In the genomic region with DNA sequence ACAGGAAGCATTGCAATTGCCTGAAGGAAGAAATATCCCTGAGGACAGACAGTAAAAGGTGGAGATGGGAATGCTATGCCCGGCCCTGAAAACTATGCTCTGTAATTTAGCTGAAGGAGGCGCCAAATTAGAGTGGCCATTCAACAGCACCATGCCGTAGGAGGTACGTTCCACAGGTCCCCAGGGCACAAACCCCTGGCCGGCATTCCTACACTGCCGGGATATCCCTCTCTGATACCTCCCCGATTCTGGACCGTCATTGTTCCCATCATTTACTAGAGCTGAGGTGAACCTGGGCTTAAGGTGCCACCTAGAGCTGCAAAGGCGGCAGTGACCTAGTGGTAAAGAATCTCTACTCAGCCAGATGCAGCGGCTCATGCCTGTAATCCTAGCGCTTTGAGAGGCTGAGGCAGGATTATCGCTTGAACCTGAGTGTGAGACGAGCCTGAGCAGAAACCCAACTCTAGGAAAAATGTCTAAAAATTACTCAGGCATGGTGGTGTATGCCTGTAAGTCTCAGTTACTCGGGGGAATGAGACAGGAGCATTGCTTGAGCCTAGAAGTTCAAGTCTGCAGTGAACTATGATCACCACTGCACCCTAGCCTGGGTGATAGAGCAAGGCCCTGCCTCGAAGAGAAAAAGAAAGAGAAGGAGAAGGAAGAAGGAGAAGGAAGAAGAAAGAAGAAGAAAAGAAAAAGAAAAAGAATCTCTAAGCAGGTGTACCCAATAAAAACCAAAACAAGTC, we compare ENCODE assay signal across 10 cellular contexts. TPM values are rescaled to one million over a fixed set of nuclear protein-coding genes. Genes with fewer than 3 reads are reported as not detected.
DNase-seq lines count a peak whose midpoint lies in the region; ATAC-seq and TF ChIP-seq lines count a peak whose summit lies in the region.
"Had no signal": no experiment of that assay in that cellular context is flagged by ENCODE, and none has a peak within 500 bp of the region (broad histone marks: within the 10 kb centered on the region; RNA-seq: fewer than 3 reads in every experiment).

No MANE protein-coding gene starts in this region.

- H3K23ac ChIP-seq in mesenchymal stem cell (ENCODE audit: low read length in 2 of 2), result no peak overlapping the region

- H3K9ac ChIP-seq in DND-41 (ENCODE audit: low read depth, low read length) (no peak overlapping the region), mesenchymal stem cell (ENCODE audit: low read length) (no peak overlapping the region)

- H2AFZ ChIP-seq in DND-41 (ENCODE audit: low read depth, low read length) (no peak overlapping the region), mesenchymal stem cell (ENCODE audit: low read depth, low read length) (peak overlapping the region; percentile 30)

- ATAC-seq in DND-41 (ENCODE audit: insufficient read depth, low read depth) (no peak), GM18868 (IDR thresholded peaks at IDR 0.05; ENCODE audit: unreplicated experiment) (no peak)

- no peaks in the 10 kb centered on the region for H3K9me3 ChIP-seq in DND-41 (ENCODE audit: insufficient read depth, low read length, severe bottlenecking)
- H3K9me3 ChIP-seq in mesenchymal stem cell (ENCODE audit: control insufficient read depth, low read length), result no peaks in the 10 kb centered on the region

- no peaks in the 10 kb centered on the region for H3K79me1 ChIP-seq in mesenchymal stem cell (replicated peaks; ENCODE audit: low read length, poor library complexity, severe bottlenecking)

- H3K27me3 ChIP-seq in DND-41 (ENCODE audit: insufficient read depth, low read length, poor library complexity) (peaks cover 16% of the 10 kb centered on the region), mesenchymal stem cell (ENCODE audit: control insufficient read depth in 1 of 2, insufficient read depth in 1 of 2, low read length in 2 of 2) (peaks cover 0 to 8% of the 10 kb centered on the region in 2 experiments)

- H3K4me3 ChIP-seq in DND-41 (ENCODE audit: low read depth in 1 of 2, low read length in 2 of 2), result no peak overlapping the region
- peak overlapping the region in 1 of 2 experiments; percentile 45 for H3K4me3 ChIP-seq in mesenchymal stem cell (ENCODE audit: insufficient read depth in 1 of 2, low read depth in 1 of 2, low read length in 2 of 2)

- H4K91ac ChIP-seq in mesenchymal stem cell (ENCODE audit: low read length), result no peak overlapping the region

- H4K8ac ChIP-seq in mesenchymal stem cell (ENCODE audit: low read length), result peak overlapping the region; percentile 28

- H3K14ac ChIP-seq in mesenchymal stem cell (ENCODE audit: low read length in 2 of 2), result no peak overlapping the region

- H3K27ac ChIP-seq in DND-41 (ENCODE audit: low read length) (no peak overlapping the region), mesenchymal stem cell (ENCODE audit: low read length, poor library complexity, severe bottlenecking) (no peak overlapping the region)

- H3K4ac ChIP-seq in mesenchymal stem cell (ENCODE audit: low read depth in 1 of 2, low read length in 2 of 2), result no peak overlapping the region

- H3K18ac ChIP-seq in mesenchymal stem cell (ENCODE audit: low read depth in 1 of 2, low read length in 2 of 2), result no peak overlapping the region

- TF ChIP-seq CTCF in DND-41 (IDR thresholded peaks at IDR 0.05; ENCODE audit: borderline replicate concordance, extremely low read depth, low read length, poor library complexity, severe bottlenecking), result peak; percentile 27

- H3K4me2 ChIP-seq in DND-41 (ENCODE audit: insufficient read depth, low read length), result no peak overlapping the region
- peak overlapping the region; percentile 41 for H3K4me2 ChIP-seq in mesenchymal stem cell (ENCODE audit: low read length, poor library complexity, severe bottlenecking)

- H3K79me2 ChIP-seq in DND-41 (ENCODE audit: insufficient read depth, low read length), result no peaks in the 10 kb centered on the region

- no peak overlapping the region for H2AK5ac ChIP-seq in mesenchymal stem cell (ENCODE audit: low read length, severe bottlenecking)

- 37% methylated on average over 14 of the region's 15 CpGs for WGBS in mesenchymal stem cell

- no peaks in the 10 kb centered on the region for H3K4me1 ChIP-seq in DND-41 (ENCODE audit: insufficient read depth, low read length)
- H3K4me1 ChIP-seq in mesenchymal stem cell (ENCODE audit: control insufficient read depth, insufficient read depth, low read depth, low read length), result peaks cover 4% of the 10 kb centered on the region

- H2BK15ac ChIP-seq in mesenchymal stem cell (ENCODE audit: low read depth, poor library complexity, severe bottlenecking), result no peak overlapping the region

- H4K20me1 ChIP-seq in DND-41 (ENCODE audit: insufficient read depth, low read length), result no peaks in the 10 kb centered on the region

- no peak overlapping the region for H2BK120ac ChIP-seq in mesenchymal stem cell (ENCODE audit: low read depth, low read length)

- no peak overlapping the region for H2BK12ac ChIP-seq in mesenchymal stem cell (ENCODE audit: low read length in 2 of 2)

- no peak for DNase-seq in DND-41
- DNase-seq in NCI-H1092 treated with DMSO at 0.1 percent for 48 hours (lab: John Stamatoyannopoulos, UW), result peak; percentile 39
- peak; percentile 60 for DNase-seq in ecto neural progenitor cell (ENCODE audit: low spot score)
- peak; percentile 33 for DNase-seq in mesenchymal stem cell
- DNase-seq in effector CD8-positive, alpha-beta T cell (lab: John Stamatoyannopoulos, UW), result no peak
- DNase-seq in midbrain (lab: John Stamatoyannopoulos, UW), result no peak
- DNase-seq in NOMO-1 treated with dmso at 0.1 percent for 144 hours (lab: John Stamatoyannopoulos, UW; ENCODE audit: unreplicated experiment), result no peak
- DNase-seq: activated CD4-positive, CD25-positive, alpha-beta regulatory T cell; stimulated activated CD4-positive, alpha-beta T cell treated with anti-CD3 and anti-CD28 coated beads, Interleukin-4, amount 100 ng/mL, for 24 hours had no signal

- H2BK5ac ChIP-seq in mesenchymal stem cell (ENCODE audit: low read depth, low read length, poor library complexity, severe bottlenecking), result no peak overlapping the region

- no peaks in the 10 kb centered on the region for H3K36me3 ChIP-seq in DND-41 (ENCODE audit: insufficient read depth, low read length)
- no peaks in the 10 kb centered on the region for H3K36me3 ChIP-seq in mesenchymal stem cell (ENCODE audit: control insufficient read depth in 1 of 2, insufficient read depth in 2 of 2, low read depth in 1 of 2, low read length in 2 of 2)

RNA-seq across cellular contexts. Expression of gene TNKS2, which starts 53.0 kb away (rescaled TPM):
- 27.9 TPM for polyA plus RNA-seq in mesenchymal stem cell (2013, experiment 1 of 2)
- polyA plus RNA-seq in mesenchymal stem cell (2013, experiment 2 of 2), result 28.9 TPM

Comparison
In these comparisons a context has a peak if more than half of its experiments do, and no peak if none do; other contexts are left out.
1. DNase-seq: peak in NCI-H1092 treated with DMSO at 0.1 percent for 48 hours (single experiment), ecto neural progenitor cell (single experiment) and mesenchymal stem cell (single experiment); none in DND-41 (single experiment), effector CD8-positive, alpha-beta T cell (single experiment), midbrain (single experiment) and NOMO-1 treated with dmso at 0.1 percent for 144 hours (single experiment).